In genomic region chr10:53846809-53847208, GRCh38 we compare ENCODE assay signal across 23 cellular contexts.
A peak's percentile ranks its signal among the peaks of the same experiment; 100 is the strongest.
DNase-seq lines count a peak whose midpoint lies in the region; ATAC-seq and TF ChIP-seq lines count a peak whose summit lies in the region.
"Had no signal": no experiment of that assay in that cellular context is flagged by ENCODE, and none has a peak within 500 bp of the region (broad histone marks: within the 10 kb centered on the region; RNA-seq: fewer than 3 reads in every experiment).

No MANE protein-coding gene starts in this region.

- H3K36me3 Mint-ChIP-seq in WTC11: no peaks in the 10 kb centered on the region
- H3K36me3 Mint-ChIP-seq in naive thymus-derived CD8-positive, alpha-beta T cell: no peaks in the 10 kb centered on the region
- H3K36me3 Mint-ChIP-seq: activated naive CD4-positive, alpha-beta T cell treated with anti-CD3 and anti-CD28 coated beads, Interleukin-2, amount 50 U/mL, for 72 hours; IgD-negative memory B cell had no signal

- H3K4me3 ChIP-seq in DND-41 (ENCODE audit: low read depth in 1 of 2, low read length in 2 of 2) (no peak overlapping the region), Loucy (ENCODE audit: low read length, poor library complexity, severe bottlenecking) (no peak overlapping the region), kidney epithelial cell (ENCODE audit: low read depth, low read length) (no peak overlapping the region)
- H3K4me3 ChIP-seq: ascending aorta, coronary artery, left ventricle myocardium inferior, spleen, transverse colon had no signal

- H3K4me1 ChIP-seq in DND-41 (ENCODE audit: insufficient read depth, low read length) (peaks cover 5% of the 10 kb centered on the region; the same call in 1 of the 2 replicates), Loucy (ENCODE audit: insufficient read depth, low read length, poor library complexity, severe bottlenecking) (no peaks in the 10 kb centered on the region)
- H3K4me1 ChIP-seq: ascending aorta, left ventricle myocardium inferior, spleen had no signal

- POLR2A ChIA-PET in WTC11 (lab: Charles Lee): no interaction called here
- POLR2A ChIA-PET in naive thymus-derived CD8-positive, alpha-beta T cell (lab: Charles Lee): no interaction called here

- H3K9ac ChIP-seq in DND-41 (ENCODE audit: low read depth, low read length) (no peak overlapping the region), Loucy (ENCODE audit: low read depth, low read length, poor library complexity, severe bottlenecking) (no peak overlapping the region)

- H3K27me3 ChIP-seq in DND-41 (ENCODE audit: insufficient read depth, low read length, poor library complexity): no peaks in the 10 kb centered on the region
- no peaks in the 10 kb centered on the region for H3K27me3 ChIP-seq in Loucy (ENCODE audit: insufficient read depth, low read length, poor library complexity, severe bottlenecking)
- H3K27me3 ChIP-seq in kidney epithelial cell (ENCODE audit: control insufficient read depth, insufficient read depth, low read length): no peaks in the 10 kb centered on the region
- H3K27me3 ChIP-seq: ascending aorta, neutrophil, spleen, transverse colon had no signal

- DNase-seq in DND-41 (no peak), WTC11 (ENCODE audit: low spot score) (no peak), kidney epithelial cell (ENCODE audit: low read depth) (no peak), NCI-H2107 (lab: John Stamatoyannopoulos, UW) (no peak), AG08395 (ENCODE audit: low spot score) (no peak), GM10266 (ENCODE audit: extremely low spot score) (no peak)
- DNase-seq in naive thymus-derived CD8-positive, alpha-beta T cell: no peak
- DNase-seq: activated CD4-positive, alpha-beta T cell treated with anti-CD3 and anti-CD28 coated beads for 36 hours; head of caudate nucleus; left ventricle myocardium inferior; NCI-H1930; NK-92 treated with Interleukin-12 subunit alpha and Interleukin-12 subunit beta, amount 100 ng/mL, for 24 hours; spleen; stimulated activated CD4-positive, alpha-beta T cell treated with anti-CD3 and anti-CD28 coated beads, Interleukin-4, amount 100 ng/mL, for 24 hours; stimulated activated naive CD8-positive, alpha-beta T cell treated with anti-CD3 and anti-CD28 coated beads, Interleukin-15, amount 100 ng/mL, for 72 hours; transverse colon had no signal

- no peak overlapping the region for H3K4me2 ChIP-seq in DND-41 (ENCODE audit: insufficient read depth, low read length)
- no peak overlapping the region for H3K4me2 ChIP-seq in Loucy (ENCODE audit: low read depth, low read length, poor library complexity, severe bottlenecking)

- H3K9me3 ChIP-seq in DND-41 (ENCODE audit: insufficient read depth, low read length, severe bottlenecking) (no peaks in the 10 kb centered on the region), Loucy (ENCODE audit: insufficient read depth, low read depth, low read length) (no peaks in the 10 kb centered on the region)
- H3K9me3 ChIP-seq: ascending aorta, left ventricle myocardium inferior, neutrophil, spleen, transverse colon had no signal

- H2AFZ ChIP-seq in DND-41 (ENCODE audit: low read depth, low read length) (no peak overlapping the region), Loucy (ENCODE audit: low read length) (no peak overlapping the region)

- no peaks in the 10 kb centered on the region for H3K27me3 Mint-ChIP-seq in WTC11 (ENCODE audit: low read depth)
- no peaks in the 10 kb centered on the region for H3K27me3 Mint-ChIP-seq in naive thymus-derived CD8-positive, alpha-beta T cell
- H3K27me3 Mint-ChIP-seq: activated CD4-positive, alpha-beta T cell treated with anti-CD3 and anti-CD28 coated beads for 36 hours; IgD-negative memory B cell; stimulated activated naive CD8-positive, alpha-beta T cell treated with anti-CD3 and anti-CD28 coated beads, Interleukin-15, amount 100 ng/mL, for 72 hours had no signal

- no peak overlapping the region for H3K4me3 Mint-ChIP-seq in WTC11
- H3K4me3 Mint-ChIP-seq in naive thymus-derived CD8-positive, alpha-beta T cell: no peak overlapping the region
- H3K4me3 Mint-ChIP-seq: activated CD4-positive, alpha-beta T cell treated with anti-CD3 and anti-CD28 coated beads for 36 hours; activated T-helper 1 cell treated with anti-CD3 and anti-CD28 coated beads, Interleukin-12 subunit alpha, Interleukin-12 subunit beta, Interleukin-2, Interleukin-4 antibody, amounts not matched to agents 30 ng/mL and 10 ng/mL and 1 ng/mL, durations not matched to agents 14 hours and 24 hours and 36 hours; IgD-negative memory B cell; stimulated activated naive CD8-positive, alpha-beta T cell treated with anti-CD3 and anti-CD28 coated beads, Interleukin-15, amount 100 ng/mL, for 72 hours had no signal

- no peak for ATAC-seq in DND-41 (ENCODE audit: insufficient read depth, low read depth)
- ATAC-seq in WTC11: peak; percentile 30; the same call in 1 of the 2 replicates
- no peak for ATAC-seq in naive thymus-derived CD8-positive, alpha-beta T cell
- ATAC-seq: activated CD4-positive, alpha-beta T cell treated with anti-CD3 and anti-CD28 coated beads for 36 hours; activated naive CD4-positive, alpha-beta T cell treated with anti-CD3 and anti-CD28 coated beads, Interleukin-2, amount 50 U/mL, for 72 hours; stimulated activated naive CD8-positive, alpha-beta T cell treated with anti-CD3 and anti-CD28 coated beads, Interleukin-15, amount 100 ng/mL, for 72 hours had no signal

- CTCF ChIA-PET in WTC11 (lab: Charles Lee): interaction anchor here (0.6 to 0.7 kb wide), 2 partner anchors 620 to 1029 kb away, joined by 3 to 4 read pairs; no protein-coding TSS in a partner anchor

- peaks cover 7% of the 10 kb centered on the region for H3K4me1 Mint-ChIP-seq in WTC11
- no peaks in the 10 kb centered on the region for H3K4me1 Mint-ChIP-seq in naive thymus-derived CD8-positive, alpha-beta T cell
- H3K4me1 Mint-ChIP-seq: activated CD4-positive, alpha-beta T cell treated with anti-CD3 and anti-CD28 coated beads for 36 hours; IgD-negative memory B cell; stimulated activated naive CD8-positive, alpha-beta T cell treated with anti-CD3 and anti-CD28 coated beads, Interleukin-15, amount 100 ng/mL, for 72 hours had no signal

- no peaks in the 10 kb centered on the region for H3K9me3 Mint-ChIP-seq in WTC11
- H3K9me3 Mint-ChIP-seq in naive thymus-derived CD8-positive, alpha-beta T cell: peaks cover 0 to 18% (median 1%) of the 10 kb centered on the region in 9 donors
- H3K9me3 Mint-ChIP-seq: activated T-helper 1 cell treated with anti-CD3 and anti-CD28 coated beads, Interleukin-12 subunit alpha, Interleukin-12 subunit beta, Interleukin-2, Interleukin-4 antibody, amounts not matched to agents 30 ng/mL and 10 ng/mL and 1 ng/mL, durations not matched to agents 14 hours and 24 hours and 36 hours; IgD-negative memory B cell; stimulated activated naive CD8-positive, alpha-beta T cell treated with anti-CD3 and anti-CD28 coated beads, Interleukin-15, amount 100 ng/mL, for 72 hours had no signal

- peak; percentile 4 for TF ChIP-seq CTCF in DND-41 (IDR thresholded peaks at IDR 0.05; ENCODE audit: borderline replicate concordance, extremely low read depth, low read length, poor library complexity, severe bottlenecking)
- TF ChIP-seq CTCF in Loucy (conservative IDR thresholded peaks at IDR 0.05; ENCODE audit: low read length): peak; percentile 35
- no peak for TF ChIP-seq CTCF in WTC11 (IDR thresholded peaks at IDR 0.05)
- peak; percentile 12 for TF ChIP-seq CTCF in kidney epithelial cell (IDR thresholded peaks at IDR 0.05; ENCODE audit: insufficient read depth, low read length, poor library complexity, severe bottlenecking)
- no peak for TF ChIP-seq CTCF in GM10266 (IDR thresholded peaks at IDR 0.05; ENCODE audit: control insufficient read depth, insufficient read depth, low read depth, missing control alignments)

- H3K79me2 ChIP-seq in DND-41 (ENCODE audit: insufficient read depth, low read length) (no peaks in the 10 kb centered on the region), Loucy (ENCODE audit: insufficient read depth, low read length) (no peaks in the 10 kb centered on the region)

- H3K27ac ChIP-seq in DND-41 (ENCODE audit: low read length): no peak overlapping the region
- H3K27ac ChIP-seq: ascending aorta, coronary artery, left ventricle myocardium inferior, neutrophil, spleen, transverse colon had no signal

- H3F3A ChIP-seq in Loucy (ENCODE audit: low read depth): no peaks in the 10 kb centered on the region

- H4K20me1 ChIP-seq in DND-41 (ENCODE audit: insufficient read depth, low read length) (no peaks in the 10 kb centered on the region), Loucy (ENCODE audit: insufficient read depth, low read length, poor library complexity, severe bottlenecking) (no peaks in the 10 kb centered on the region)

- H3K9me2 ChIP-seq in Loucy (replicated peaks; ENCODE audit: low read depth, low read length): no peaks in the 10 kb centered on the region

- H3K36me3 ChIP-seq in DND-41 (ENCODE audit: insufficient read depth, low read length): no peaks in the 10 kb centered on the region
- no peaks in the 10 kb centered on the region for H3K36me3 ChIP-seq in Loucy (ENCODE audit: insufficient read depth, low read length)
- no peaks in the 10 kb centered on the region for H3K36me3 ChIP-seq in kidney epithelial cell (ENCODE audit: control insufficient read depth, insufficient read depth, low read length)
- H3K36me3 ChIP-seq: ascending aorta, left ventricle myocardium inferior, neutrophil, spleen, transverse colon had no signal

- H3K27ac Mint-ChIP-seq in WTC11: no peak overlapping the region
- no peak overlapping the region for H3K27ac Mint-ChIP-seq in naive thymus-derived CD8-positive, alpha-beta T cell
- H3K27ac Mint-ChIP-seq: activated CD4-positive, alpha-beta T cell treated with anti-CD3 and anti-CD28 coated beads for 36 hours; activated naive CD4-positive, alpha-beta T cell treated with anti-CD3 and anti-CD28 coated beads, Interleukin-2, amount 50 U/mL, for 72 hours; activated T-helper 1 cell treated with anti-CD3 and anti-CD28 coated beads, Interleukin-12 subunit alpha, Interleukin-12 subunit beta, Interleukin-2, Interleukin-4 antibody, amounts not matched to agents 30 ng/mL and 10 ng/mL and 1 ng/mL, durations not matched to agents 14 hours and 24 hours and 36 hours; IgD-negative memory B cell; stimulated activated naive CD8-positive, alpha-beta T cell treated with anti-CD3 and anti-CD28 coated beads, Interleukin-15, amount 100 ng/mL, for 72 hours had no signal

TF ChIP-seq in WTC11, 78 proteins besides CTCF, POLR2A, EP300 and RAD21 (continues in another document):
- TF ChIP-seq ZNF138 (CRISPR knock-in tag; conservative IDR thresholded peaks at IDR 0.05) (no peak), OVOL2 (CRISPR knock-in tag; IDR thresholded peaks at IDR 0.05; ENCODE audit: borderline replicate concordance) (no peak), ZNF317 (CRISPR knock-in tag; IDR thresholded peaks at IDR 0.05; ENCODE audit: borderline replicate concordance, low read depth) (no peak)

Comparison
In these comparisons a context has a peak if more than half of its experiments do, and no peak if none do; other contexts are left out.
1. CTCF ChIP-seq: peak in DND-41 (single experiment), Loucy (single experiment) and kidney epithelial cell (single experiment); none in WTC11 (single experiment) and GM10266 (single experiment).